Comparison of ENCODE assay signal across 27 cellular contexts in genomic region chr5:37029436-37029835, GRCh38.
"Had no signal": no experiment of that assay in that cellular context is flagged by ENCODE, and none has a peak within 500 bp of the region (broad histone marks: within the 10 kb centered on the region; RNA-seq: fewer than 3 reads in every experiment).

No MANE protein-coding gene starts in this region.

- H3K9ac ChIP-seq: SK-N-SH had no signal

- H3K27me3 ChIP-seq: adrenal gland, SJCRH30 had no signal

- DNase-seq: activated CD4-positive, alpha-beta memory T cell treated with anti-CD3 and anti-CD28 coated beads for 36 hours; activated CD4-positive, alpha-beta T cell treated with anti-CD3 and anti-CD28 coated beads, Interleukin-2, amount 10 ng/mL, durations not matched to agents 7 days and 5 days; activated CD4-positive, CD25-positive, alpha-beta regulatory T cell; activated CD8-positive, alpha-beta memory T cell treated with anti-CD3 and anti-CD28 coated beads for 24 hours; activated gamma-delta T cell treated with Interleukin-2 at 50 U/mL for 16 hours; activated naive CD4-positive, alpha-beta T cell treated with anti-CD3 and anti-CD28 coated beads, Interleukin-2, amount 10 ng/mL, durations not matched to agents 7 days and 5 days; activated naive CD8-positive, alpha-beta T cell treated with anti-CD3 and anti-CD28 coated beads for 36 hours; activated T-cell treated with anti-CD3 and anti-CD28 coated beads for 4 hours; activated T-cell treated with anti-CD3 and anti-CD28 coated beads, Interleukin-2, amount 50 U/mL, for 48 hours; adrenal gland; anterior cingulate cortex; caudate nucleus; Kasumi-1; KBM-7; NCI-H1048; NCI-H146; NCI-H187 treated with DMSO at 0.1 percent for 48 hours; NCI-H2081 treated with DMSO at 0.1 percent for 48 hours; NCI-H446 treated with DMSO at 0.1 percent for 48 hours; NCI-H526; NCI-H82; Right ventricle myocardium superior; RPMI8226; SJCRH30; SK-N-SH; T-helper 1 cell had no signal

- H3K4me1 ChIP-seq: adrenal gland, SJCRH30 had no signal

- H3K27ac ChIP-seq: adrenal gland, SJCRH30, VCaP had no signal

- H3K4me2 ChIP-seq: SK-N-SH had no signal

- H3K4me3 ChIP-seq: adrenal gland, SJCRH30 had no signal

- H3K9me3 ChIP-seq: SJCRH30, SK-N-SH had no signal
